Comparison of ENCODE assay signal across 28 cellular contexts in the genomic region with DNA sequence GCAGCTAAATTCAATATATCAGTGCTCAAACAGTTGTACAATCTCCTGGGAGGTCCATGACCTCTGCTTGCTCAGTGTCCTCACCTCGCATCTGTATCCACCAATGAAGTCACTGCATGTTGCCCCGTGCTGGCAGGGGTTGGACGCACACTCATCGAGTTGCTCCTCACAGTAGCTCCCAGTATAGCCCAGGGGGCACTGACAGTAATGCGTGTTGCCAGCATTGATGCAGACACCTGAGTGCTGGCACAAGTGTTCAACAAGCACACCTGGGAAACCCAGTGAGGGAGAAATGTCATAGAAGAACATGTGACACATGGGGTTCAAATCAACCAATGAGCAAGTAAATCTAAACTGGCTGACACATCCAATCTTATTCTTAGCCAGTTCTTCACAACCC. TPM values are rescaled to one million over a fixed set of nuclear protein-coding genes. Genes with fewer than 3 reads are reported as not detected.
DNase-seq lines count a peak whose midpoint lies in the region; ATAC-seq and TF ChIP-seq lines count a peak whose summit lies in the region.
"Had no signal": no experiment of that assay in that cellular context is flagged by ENCODE, and none has a peak within 500 bp of the region (broad histone marks: within the 10 kb centered on the region; RNA-seq: fewer than 3 reads in every experiment).

No MANE protein-coding gene starts in this region.

- H3K27ac ChIP-seq in MM.1S (ENCODE audit: low read length), result peak overlapping the region; percentile 25; the same call in 1 of the 2 replicates
- H3K27ac ChIP-seq in foreskin keratinocyte, result no peak overlapping the region
- H3K27ac ChIP-seq: BLaER1 had no signal

- H3K9ac ChIP-seq in MM.1S (ENCODE audit: low read length), result no peak overlapping the region
- H3K9ac ChIP-seq: BLaER1 had no signal

- no peaks in the 10 kb centered on the region for H3K27me3 ChIP-seq in MM.1S (replicated peaks; ENCODE audit: insufficient read depth, low read length)
- H3K27me3 ChIP-seq in foreskin keratinocyte, result no peaks in the 10 kb centered on the region
- H3K27me3 ChIP-seq: BLaER1 had no signal

- no peak overlapping the region for H2AFZ ChIP-seq in MM.1S (ENCODE audit: low read length)

- no peaks in the 10 kb centered on the region for H3K27me3 Mint-ChIP-seq in WTC11 (ENCODE audit: low read depth)
- H3K27me3 Mint-ChIP-seq: CD4-positive, alpha-beta memory T cell; CD4-positive, CD25-positive, alpha-beta regulatory T cell; CD8-positive, alpha-beta memory T cell had no signal

- TF ChIP-seq CTCF in MM.1S (IDR thresholded peaks at IDR 0.05; ENCODE audit: low read length) (no peak), WTC11 (IDR thresholded peaks at IDR 0.05) (no peak), foreskin keratinocyte (conservative IDR thresholded peaks at IDR 0.05) (no peak)

- CTCF ChIA-PET in WTC11 (lab: Charles Lee), result interaction anchor here (1.7 to 2.0 kb wide), 2 partner anchors 11 to 41 kb away, joined by 10 to 11 read pairs; partner anchors contain the start of gene ADAM30

- no peaks in the 10 kb centered on the region for H4K20me1 ChIP-seq in MM.1S (ENCODE audit: insufficient read depth, low read length)
- H4K20me1 ChIP-seq: BLaER1 had no signal

- H3K4me1 ChIP-seq in MM.1S (ENCODE audit: low read length), result peaks cover 11% of the 10 kb centered on the region; the same call in 1 of the 2 replicates
- no peaks in the 10 kb centered on the region for H3K4me1 ChIP-seq in foreskin keratinocyte
- H3K4me1 ChIP-seq: BE2C, BLaER1 had no signal

- DNase-seq in MM.1S (peak; percentile 22), WTC11 (ENCODE audit: low spot score) (no peak), foreskin keratinocyte (no peak), islet precursor cell (no peak), midbrain (lab: John Stamatoyannopoulos, UW) (no peak), cerebellar cortex (ENCODE audit: low spot score) (no peak)
- DNase-seq: 8988T; ACHN; BE2C; C1 segment of cervical spinal cord; CD4-positive, alpha-beta memory T cell; CD4-positive, CD25-positive, alpha-beta regulatory T cell; CD8-positive, alpha-beta memory T cell; COR-L47; DMS 273 treated with DMSO at 0.1 percent for 48 hours; DMS153; DMS53; DMS79; DND-41; EL; GDM1 had no signal

- no peaks in the 10 kb centered on the region for H3K9me3 ChIP-seq in MM.1S (replicated peaks; ENCODE audit: insufficient read depth, low read length)
- H3K9me3 ChIP-seq: BE2C had no signal

- H3K4me3 Mint-ChIP-seq in WTC11, result no peak overlapping the region
- H3K4me3 Mint-ChIP-seq: CD14-positive monocyte; CD4-positive, alpha-beta memory T cell; CD4-positive, CD25-positive, alpha-beta regulatory T cell; CD8-positive, alpha-beta memory T cell had no signal

- ATAC-seq in WTC11, result no peak
- peak; percentile 20 for ATAC-seq in foreskin keratinocyte
- ATAC-seq: GM12878 had no signal

- peaks cover 5% of the 10 kb centered on the region for H3K9me3 Mint-ChIP-seq in WTC11

- H3K9me2 ChIP-seq in MM.1S (replicated peaks; ENCODE audit: insufficient read depth, low read length), result no peaks in the 10 kb centered on the region

- H3K4me1 Mint-ChIP-seq in WTC11, result peaks cover 13% of the 10 kb centered on the region
- H3K4me1 Mint-ChIP-seq: CD14-positive monocyte; CD8-positive, alpha-beta memory T cell had no signal

- H3K4me2 ChIP-seq in MM.1S (ENCODE audit: low read depth, low read length), result no peak overlapping the region
- H3K4me2 ChIP-seq: BLaER1 had no signal

- POLR2A ChIA-PET in WTC11 (lab: Charles Lee), result no interaction called here

- no peaks in the 10 kb centered on the region for H3K79me2 ChIP-seq in MM.1S (ENCODE audit: low read length)

- no peaks in the 10 kb centered on the region; the same call in 1 of the 2 replicates for H3K36me3 ChIP-seq in MM.1S (replicated peaks; ENCODE audit: insufficient read depth, low read length)
- H3K36me3 ChIP-seq: BE2C had no signal

- peaks cover 5% of the 10 kb centered on the region; the same call in 1 of the 2 replicates for H3F3A ChIP-seq in MM.1S (ENCODE audit: insufficient read depth, low read length)

- no peak overlapping the region for H3K4me3 ChIP-seq in MM.1S (ENCODE audit: low read length)
- H3K4me3 ChIP-seq: BLaER1, GM12878 had no signal

- peaks cover 46% of the 10 kb centered on the region for H3K36me3 Mint-ChIP-seq in WTC11

- no peak overlapping the region for H3K27ac Mint-ChIP-seq in WTC11
- H3K27ac Mint-ChIP-seq: CD8-positive, alpha-beta memory T cell had no signal

TF ChIP-seq in WTC11, 78 proteins besides CTCF, POLR2A, EP300 and RAD21:
- no peak for TF ChIP-seq ZNF671 (CRISPR knock-in tag; IDR thresholded peaks at IDR 0.05)
- TF ChIP-seq ZNF121 (CRISPR knock-in tag; IDR thresholded peaks at IDR 0.05), result 0 out of 2 replicates have a peak, but pooled peaks have one; percentile 6

RNA-seq across cellular contexts. Expression of gene ADAM30, which starts 40.9 kb away (rescaled TPM):
- not detected in 3 replicates for total RNA-seq in WTC11 (2021)
- not detected in 2 replicates for total RNA-seq in foreskin keratinocyte
- not detected in 2 replicates for polyA plus RNA-seq in foreskin keratinocyte
- total RNA-seq: A673; CD4-positive, alpha-beta memory T cell; CD4-positive, CD25-positive, alpha-beta regulatory T cell; CD8-positive, alpha-beta memory T cell; Daoy; G401; GM12878 had no signal
- polyA plus RNA-seq: AG04450; CD14-positive monocyte; CD4-positive, alpha-beta memory T cell; CD4-positive, CD25-positive, alpha-beta regulatory T cell; CD8-positive, alpha-beta memory T cell; GM12878 had no signal
